ENCODE assay signal across 28 cellular contexts in genomic region chr1:15705184-15705566, GRCh38. TPM values are rescaled to one million over a fixed set of nuclear protein-coding genes. Genes with fewer than 3 reads are reported as not detected.
DNase-seq lines count a peak whose midpoint lies in the region; ATAC-seq and TF ChIP-seq lines count a peak whose summit lies in the region.
"Had no signal": no experiment of that assay in that cellular context is flagged by ENCODE, and none has a peak within 500 bp of the region (broad histone marks: within the 10 kb centered on the region; RNA-seq: fewer than 3 reads in every experiment).

No MANE protein-coding gene starts in this region.

- H3K9me3 ChIP-seq in mammary epithelial cell (replicated peaks; ENCODE audit: insufficient read depth, low read length) (no peaks in the 10 kb centered on the region), tibial artery (no peaks in the 10 kb centered on the region), OCI-LY7 (ENCODE audit: low read length) (no peaks in the 10 kb centered on the region)
- H3K9me3 ChIP-seq: lower lobe of right lung, neutrophil had no signal

- POLR2A ChIA-PET in MCF 10A (lab: Yijun Ruan, JAX), result interaction anchor here (0.8 kb wide), 1 partner anchor 102 kb away, joined by 3 read pairs; no protein-coding TSS in a partner anchor
- POLR2A ChIA-PET in OCI-LY7 (lab: Charles Lee), result no interaction called here

- no peak overlapping the region for H3K9ac ChIP-seq in mammary epithelial cell (ENCODE audit: insufficient read depth, low read length)

- CTCF ChIA-PET in MCF 10A (lab: Yijun Ruan, JAX), result interaction anchor here (0.6 to 1.8 kb wide), 4 partner anchors 36 to 369 kb away, joined by 3 to 7 read pairs (median 4); no protein-coding TSS in a partner anchor
- CTCF ChIA-PET in mammary epithelial cell (lab: Charles Lee; ENCODE audit: low non-redundant PET), result interaction anchor here (0.6 kb wide), 1 partner anchor 18 kb away, joined by 3 read pairs; no protein-coding TSS in a partner anchor
- CTCF ChIA-PET in OCI-LY7 (lab: Charles Lee; ENCODE audit: unreplicated experiment), result no interaction called here

- H3K79me2 ChIP-seq in mammary epithelial cell (ENCODE audit: insufficient read depth, low read length), result peaks cover 78% of the 10 kb centered on the region
- no peaks in the 10 kb centered on the region; the same call in 1 of the 2 replicates for H3K79me2 ChIP-seq in OCI-LY7 (ENCODE audit: insufficient read depth, low read depth, low read length)

- no peak overlapping the region for H3K27ac ChIP-seq in mammary epithelial cell (ENCODE audit: insufficient read depth, low read depth, low read length)
- peak overlapping the region; percentile 82 to 91 for H3K27ac ChIP-seq in tibial artery
- no peak overlapping the region for H3K27ac ChIP-seq in OCI-LY7 (ENCODE audit: low read depth, low read length, poor library complexity, severe bottlenecking)
- H3K27ac ChIP-seq: epithelial cell of prostate, foreskin keratinocyte, neutrophil had no signal

- dilution Hi-C loops in mammary epithelial cell (cut with HindIII; ENCODE audit: low sequenced_read_pairs), result no loop called here

- H3K9me2 ChIP-seq in OCI-LY7 (ENCODE audit: insufficient read depth, low read length), result no peaks in the 10 kb centered on the region

- intact Hi-C loops in MCF 10A (cut with micrococcal nuclease), result no loop called here
- intact Hi-C loops in mammary epithelial cell (cut with micrococcal nuclease), result no loop called here
- intact Hi-C loops in tibial artery (cut with DNase I; ENCODE audit: low total_unique reads), result no loop called here
- intact Hi-C loops in OCI-LY7 (cut with micrococcal nuclease; ENCODE audit: unreplicated experiment), result no loop called here

- no TSS peak for BruUV-seq in MCF 10A (replicated peaks; lab: Mats Ljungman, UMichigan)
- no TSS peak for BruUV-seq in mammary epithelial cell (replicated peaks; lab: Mats Ljungman, UMichigan)
- no TSS peak for BruUV-seq in OCI-LY7 (replicated peaks; lab: Mats Ljungman, UMichigan)

- H3K4me3 Mint-ChIP-seq in MCF 10A (ENCODE audit: unreplicated experiment) (no peak overlapping the region), brain (peak overlapping the region in 1 of 5 experiments; percentile 24), osteocyte (ENCODE audit: unreplicated experiment) (no peak overlapping the region)

- peaks cover 20% of the 10 kb centered on the region for H3K4me1 Mint-ChIP-seq in MCF 10A (ENCODE audit: insufficient read depth, unreplicated experiment)
- H3K4me1 Mint-ChIP-seq in brain, result peaks cover 40% of the 10 kb centered on the region
- peaks cover 28% of the 10 kb centered on the region for H3K4me1 Mint-ChIP-seq in osteocyte (ENCODE audit: unreplicated experiment)

- ATAC-seq in GM21367 (IDR thresholded peaks at IDR 0.05; ENCODE audit: unreplicated experiment), result no peak
- ATAC-seq: foreskin keratinocyte, GM12878, lower lobe of right lung had no signal

- H2AFZ ChIP-seq in mammary epithelial cell (ENCODE audit: low read depth, low read length), result no peak overlapping the region
- no peak overlapping the region for H2AFZ ChIP-seq in OCI-LY7 (ENCODE audit: low read length)

- WGBS in mammary epithelial cell (ENCODE audit: low coverage, missing lambda C conversion rate), result 99% methylated on average over 11 of the region's 11 CpGs

- TF ChIP-seq CTCF in MCF 10A (IDR thresholded peaks at IDR 0.05; ENCODE audit: unreplicated experiment) (no peak), mammary epithelial cell (conservative IDR thresholded peaks at IDR 0.05 in 1 of 2, IDR thresholded peaks at IDR 0.05 in 1 of 2; ENCODE audit: extremely low read depth in 1 of 2, insufficient read depth in 1 of 2, low read depth in 1 of 2, low read length in 2 of 2) (no peak), brain (conservative IDR thresholded peaks at IDR 0.05) (no peak), osteocyte (IDR thresholded peaks at IDR 0.05) (no peak), tibial artery (IDR thresholded peaks at IDR 0.05) (no peak), OCI-LY7 (conservative IDR thresholded peaks at IDR 0.05; ENCODE audit: low read length) (no peak)

- H3K9me3 Mint-ChIP-seq in MCF 10A (ENCODE audit: unreplicated experiment), result no peaks in the 10 kb centered on the region
- H3K9me3 Mint-ChIP-seq in brain, result no peaks in the 10 kb centered on the region
- H3K9me3 Mint-ChIP-seq in osteocyte (ENCODE audit: unreplicated experiment), result no peaks in the 10 kb centered on the region

- H3K4me3 ChIP-seq in mammary epithelial cell (replicated peaks in 1 of 3; ENCODE audit: insufficient read depth in 1 of 3, low read depth in 2 of 3, low read length in 3 of 3) (no peak overlapping the region), tibial artery (no peak overlapping the region), OCI-LY7 (ENCODE audit: low read depth, low read length, poor library complexity, severe bottlenecking) (no peak overlapping the region)
- H3K4me3 ChIP-seq: GM12878, lower lobe of right lung had no signal

- H3K36me3 ChIP-seq in mammary epithelial cell (ENCODE audit: insufficient read depth, low read length) (no peaks in the 10 kb centered on the region), tibial artery (peaks cover 0 to 16% (median 0%) of the 10 kb centered on the region in 3 donors), OCI-LY7 (ENCODE audit: insufficient read depth, low read length) (peaks cover 6% of the 10 kb centered on the region)

- in situ Hi-C loops in mammary epithelial cell (cut with MboI; ENCODE audit: low sequenced_read_pairs in 2 of 2), result no loop called here

- DNase-seq in MCF 10A (ENCODE audit: unreplicated experiment), result no peak
- no peak for DNase-seq in mammary epithelial cell
- DNase-seq in osteocyte (ENCODE audit: extremely low spot score, unreplicated experiment), result no peak
- no peak for DNase-seq in tibial artery
- no peak for DNase-seq in OCI-LY7 (ENCODE audit: low spot score)
- DNase-seq in stimulated activated CD4-positive, alpha-beta T cell treated with anti-CD3 and anti-CD28 coated beads, Interleukin-4, amount 100 ng/mL, for 24 hours, result no peak
- DNase-seq: 8988T; activated naive CD4-positive, alpha-beta T cell; activated T-cell treated with anti-CD3 and anti-CD28 coated beads, Interleukin-2, amount 50 U/mL, for 1 hour; amniotic stem cell; foreskin keratinocyte; hypothalamus; lower lobe of right lung; NCI-H1048; NCI-H187 treated with DMSO at 0.1 percent for 48 hours; NCI-H69; retina; SHP77; stimulated activated CD8-positive, alpha-beta memory T cell treated with anti-CD3 and anti-CD28 coated beads, Interleukin-4, amount 100 ng/mL, for 48 hours; SW 1271 had no signal

- no peaks in the 10 kb centered on the region for H4K20me1 ChIP-seq in mammary epithelial cell (ENCODE audit: insufficient read depth, low read length)
- H4K20me1 ChIP-seq in OCI-LY7 (ENCODE audit: insufficient read depth, low read length), result no peaks in the 10 kb centered on the region

- H3K4me2 ChIP-seq in mammary epithelial cell (ENCODE audit: insufficient read depth, low read depth, low read length) (no peak overlapping the region), OCI-LY7 (ENCODE audit: low read length) (no peak overlapping the region)

- H3K36me3 Mint-ChIP-seq in MCF 10A (ENCODE audit: insufficient read depth, unreplicated experiment) (peaks cover 15% of the 10 kb centered on the region), brain (peaks cover 26% of the 10 kb centered on the region), osteocyte (ENCODE audit: unreplicated experiment) (peaks cover 8% of the 10 kb centered on the region)

- H3K27me3 ChIP-seq in mammary epithelial cell (ENCODE audit: insufficient read depth, low read length) (no peaks in the 10 kb centered on the region), tibial artery (no peaks in the 10 kb centered on the region)
- H3K27me3 ChIP-seq: foreskin keratinocyte, neutrophil had no signal

- H3K27me3 Mint-ChIP-seq in MCF 10A (ENCODE audit: insufficient read depth, unreplicated experiment) (no peaks in the 10 kb centered on the region), brain (peaks cover 2% of the 10 kb centered on the region), osteocyte (ENCODE audit: unreplicated experiment) (no peaks in the 10 kb centered on the region)

- peaks cover 17% of the 10 kb centered on the region for H3K4me1 ChIP-seq in mammary epithelial cell (ENCODE audit: insufficient read depth, low read length)
- H3K4me1 ChIP-seq in tibial artery, result peaks cover 0 to 72% (median 33%) of the 10 kb centered on the region in 4 donors
- H3K4me1 ChIP-seq in OCI-LY7 (ENCODE audit: insufficient read depth, low read length, poor library complexity, severe bottlenecking), result peaks cover 3% of the 10 kb centered on the region

- H3K27ac Mint-ChIP-seq in MCF 10A (ENCODE audit: low read depth, unreplicated experiment) (peak overlapping the region; percentile 96), brain (peak overlapping the region in 4 of 5 experiments; percentile 15 to 97 (median 93)), osteocyte (ENCODE audit: unreplicated experiment) (peak overlapping the region; percentile 96)

RNA-seq across cellular contexts. Expression of gene PLEKHM2, which starts 21.1 kb away (rescaled TPM):
- total RNA-seq in MCF 10A (2022), result 51.5 and 65.8 TPM in 2 replicates
- total RNA-seq in mammary epithelial cell, result 10 to 100 TPM; 50.2 to 53.9 TPM
- polyA plus RNA-seq in mammary epithelial cell, result 36.3 TPM
- 62.1 TPM for polyA minus RNA-seq in mammary epithelial cell
- polyA plus RNA-seq in brain (ENCODE audit: insufficient read depth, low read depth, low replicate concordance), result 91.6 TPM
- total RNA-seq in osteocyte, result 82.0 and 88.1 TPM in 2 replicates
- total RNA-seq in OCI-LY7 (2014; rRNA removed; shearing (Covaris generic)), result 18.8 and 27.5 TPM in 2 replicates
- 38.5 and 45.7 TPM in 2 replicates for total RNA-seq in OCI-LY7 (2022)

RNA-seq across cellular contexts. Expression of gene SLC25A34, which starts 30.9 kb away (rescaled TPM):
- total RNA-seq in MCF 10A (2022) (0.79 and 1.3 TPM in 2 replicates), mammary epithelial cell (under 1 TPM; 0.67 to 0.89 TPM), osteocyte (1.3 and 2.8 TPM in 2 replicates), OCI-LY7 (2022) (2.2 TPM in 2 replicates)
- polyA plus RNA-seq in mammary epithelial cell (0.39 TPM), brain (ENCODE audit: insufficient read depth, low read depth, low replicate concordance) (3.9 TPM)
- not detected for polyA minus RNA-seq in mammary epithelial cell
- 1.2 and 1.4 TPM in 2 replicates for total RNA-seq in OCI-LY7 (2014; rRNA removed; shearing (Covaris generic))

RNA-seq across cellular contexts. Expression of gene TMEM82, which starts 37.1 kb away (rescaled TPM):
- total RNA-seq in MCF 10A (2022) (not detected in 2 replicates), mammary epithelial cell (not detected), osteocyte (not detected in 2 replicates), OCI-LY7 (2022) (not detected in 2 replicates)
- polyA plus RNA-seq in mammary epithelial cell (not detected), brain (ENCODE audit: insufficient read depth, low read depth, low replicate concordance) (not detected)
- polyA minus RNA-seq in mammary epithelial cell, result not detected
- not detected in 2 replicates for total RNA-seq in OCI-LY7 (2014; rRNA removed; shearing (Covaris generic))
- total RNA-seq: cardiac septum, foreskin keratinocyte, GM12878, HT1080, lower lobe of right lung, temporal lobe had no signal
- polyA plus RNA-seq: foreskin keratinocyte, GM12878 had no signal

RNA-seq across cellular contexts. Expression of gene FBLIM1, which starts 53.4 kb away (rescaled TPM):
- 78.2 and 101 TPM in 2 replicates for total RNA-seq in MCF 10A (2022)
- 100 to 1,000 TPM; 196 to 351 TPM for total RNA-seq in mammary epithelial cell
- 141 TPM for polyA plus RNA-seq in mammary epithelial cell
- polyA minus RNA-seq in mammary epithelial cell, result 123 TPM
- polyA plus RNA-seq in brain (ENCODE audit: insufficient read depth, low read depth, low replicate concordance), result 53.3 TPM
- 149 and 156 TPM in 2 replicates for total RNA-seq in osteocyte
- total RNA-seq in OCI-LY7 (2014; rRNA removed; shearing (Covaris generic)), result not detected in 2 replicates
- not detected in 2 replicates for total RNA-seq in OCI-LY7 (2022)

Comparison
In these comparisons a context has a peak if more than half of its experiments do, and no peak if none do; other contexts are left out.
1. H3K27ac ChIP-seq: peak in tibial artery (2 of 2); none in mammary epithelial cell (single experiment) and OCI-LY7 (single experiment).
2. Peak in every context shown above with its lines, with median percentiles within 50 percentile points of each other: H3K27ac Mint-ChIP-seq.